Comparison of ENCODE assay signal across 1 cellular context in the genomic region with DNA sequence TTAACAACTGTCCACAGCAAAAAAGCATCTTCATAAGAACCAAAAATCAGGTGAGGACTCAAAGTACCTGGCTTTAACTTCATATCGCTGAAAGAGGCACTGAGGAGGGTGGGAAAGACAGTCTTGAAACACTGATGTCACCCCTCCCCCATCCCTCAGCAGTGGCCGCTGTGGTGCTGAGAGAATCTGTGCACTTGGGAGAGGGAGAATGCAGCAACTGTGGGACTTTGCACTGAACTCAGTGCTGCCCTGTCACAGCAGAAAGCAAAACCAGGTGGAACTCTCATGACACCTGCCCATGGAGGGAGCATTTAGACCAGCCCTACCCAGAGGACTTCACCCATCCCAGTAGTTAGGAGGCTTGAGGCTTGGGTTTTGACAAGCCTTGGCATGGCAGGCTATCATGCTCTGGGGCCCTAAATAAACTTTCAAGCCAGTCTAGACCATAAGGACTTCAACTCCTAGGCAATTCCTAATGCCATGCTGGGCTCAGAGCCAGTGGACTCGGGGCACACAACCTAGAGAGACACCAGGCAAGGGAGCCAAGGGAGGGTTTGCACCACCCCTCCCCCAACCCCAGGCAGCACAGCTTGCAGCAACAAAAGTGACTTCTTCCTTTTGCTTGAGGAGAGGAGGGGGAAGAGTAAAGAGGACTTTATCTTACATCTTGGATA.
A peak's percentile ranks its signal among the peaks of the same experiment; 100 is the strongest.
TF ChIP-seq lines count a peak whose summit lies in the region.

No MANE protein-coding gene starts in this region.

TF ChIP-seq in HepG2, 621 proteins besides CTCF, POLR2A, EP300 and RAD21 (continued from another document and continues in another):
- TF ChIP-seq ZNF646 (CRISPR knock-in tag; IDR thresholded peaks at IDR 0.05) (no peak), ZNF143 (CRISPR knock-in tag; IDR thresholded peaks at IDR 0.05) (no peak), ZNF761 (CRISPR knock-in tag; conservative IDR thresholded peaks at IDR 0.05) (no peak), PHF20 (CRISPR knock-in tag; IDR thresholded peaks at IDR 0.05) (no peak), PRMT3 (CRISPR knock-in tag; IDR thresholded peaks at IDR 0.05; ENCODE audit: borderline replicate concordance, low read depth) (no peak), MYC (CRISPR knock-in tag; IDR thresholded peaks at IDR 0.05; ENCODE audit: borderline replicate concordance) (no peak), FLYWCH1 (CRISPR knock-in tag; IDR thresholded peaks at IDR 0.05) (no peak), HES4 (CRISPR knock-in tag; IDR thresholded peaks at IDR 0.05; ENCODE audit: borderline replicate concordance) (no peak), ZNF18 (CRISPR knock-in tag; IDR thresholded peaks at IDR 0.05; ENCODE audit: insufficient replicate concordance) (no peak), TRIM24 (CRISPR knock-in tag; IDR thresholded peaks at IDR 0.05) (no peak), ZNF431 (CRISPR knock-in tag; IDR thresholded peaks at IDR 0.05; ENCODE audit: borderline replicate concordance, low read depth) (no peak), ZFP62 (CRISPR knock-in tag; IDR thresholded peaks at IDR 0.05) (no peak), ETS1 (CRISPR knock-in tag; IDR thresholded peaks at IDR 0.05) (no peak), SMARCE1 (IDR thresholded peaks at IDR 0.05; ENCODE audit: borderline replicate concordance) (no peak), ELF4 (CRISPR knock-in tag; IDR thresholded peaks at IDR 0.05; ENCODE audit: borderline replicate concordance) (no peak), BORCS8-MEF2B (CRISPR knock-in tag; IDR thresholded peaks at IDR 0.05) (no peak), ZNF354B (CRISPR knock-in tag; IDR thresholded peaks at IDR 0.05) (no peak), SMARCC2 (IDR thresholded peaks at IDR 0.05) (no peak), DNMT3B (CRISPR knock-in tag; conservative IDR thresholded peaks at IDR 0.05) (no peak), ARNT2 (CRISPR knock-in tag; IDR thresholded peaks at IDR 0.05; ENCODE audit: low read depth) (no peak), TBP (CRISPR knock-in tag; IDR thresholded peaks at IDR 0.05) (no peak), HCFC1 (IDR thresholded peaks at IDR 0.05; ENCODE audit: low read depth, low read length) (no peak), NFKB2 (CRISPR knock-in tag; IDR thresholded peaks at IDR 0.05; ENCODE audit: borderline replicate concordance) (no peak), NONO (IDR thresholded peaks at IDR 0.05) (no peak), NONO (CRISPR knock-in tag; conservative IDR thresholded peaks at IDR 0.05) (no peak), ZNF558 (CRISPR knock-in tag; IDR thresholded peaks at IDR 0.05; ENCODE audit: borderline replicate concordance) (no peak), UBTF (CRISPR knock-in tag; IDR thresholded peaks at IDR 0.05) (0 out of 2 replicates have a peak, but pooled peaks have one; percentile 24), HOXA9 (CRISPR knock-in tag; IDR thresholded peaks at IDR 0.05; ENCODE audit: borderline replicate concordance) (no peak), KAT2B (IDR thresholded peaks at IDR 0.05; ENCODE audit: borderline replicate concordance, low read depth, low read length) (no peak), ZNF484 (CRISPR knock-in tag; IDR thresholded peaks at IDR 0.05; ENCODE audit: borderline replicate concordance, low read depth) (no peak), SMAD1 (CRISPR knock-in tag; IDR thresholded peaks at IDR 0.05; ENCODE audit: borderline replicate concordance, low read depth) (no peak), KDM3A (CRISPR knock-in tag; IDR thresholded peaks at IDR 0.05; ENCODE audit: low read depth) (peak; percentile 73; the same call in 1 of the 2 replicates)
- TF ChIP-seq, protein P1, sequence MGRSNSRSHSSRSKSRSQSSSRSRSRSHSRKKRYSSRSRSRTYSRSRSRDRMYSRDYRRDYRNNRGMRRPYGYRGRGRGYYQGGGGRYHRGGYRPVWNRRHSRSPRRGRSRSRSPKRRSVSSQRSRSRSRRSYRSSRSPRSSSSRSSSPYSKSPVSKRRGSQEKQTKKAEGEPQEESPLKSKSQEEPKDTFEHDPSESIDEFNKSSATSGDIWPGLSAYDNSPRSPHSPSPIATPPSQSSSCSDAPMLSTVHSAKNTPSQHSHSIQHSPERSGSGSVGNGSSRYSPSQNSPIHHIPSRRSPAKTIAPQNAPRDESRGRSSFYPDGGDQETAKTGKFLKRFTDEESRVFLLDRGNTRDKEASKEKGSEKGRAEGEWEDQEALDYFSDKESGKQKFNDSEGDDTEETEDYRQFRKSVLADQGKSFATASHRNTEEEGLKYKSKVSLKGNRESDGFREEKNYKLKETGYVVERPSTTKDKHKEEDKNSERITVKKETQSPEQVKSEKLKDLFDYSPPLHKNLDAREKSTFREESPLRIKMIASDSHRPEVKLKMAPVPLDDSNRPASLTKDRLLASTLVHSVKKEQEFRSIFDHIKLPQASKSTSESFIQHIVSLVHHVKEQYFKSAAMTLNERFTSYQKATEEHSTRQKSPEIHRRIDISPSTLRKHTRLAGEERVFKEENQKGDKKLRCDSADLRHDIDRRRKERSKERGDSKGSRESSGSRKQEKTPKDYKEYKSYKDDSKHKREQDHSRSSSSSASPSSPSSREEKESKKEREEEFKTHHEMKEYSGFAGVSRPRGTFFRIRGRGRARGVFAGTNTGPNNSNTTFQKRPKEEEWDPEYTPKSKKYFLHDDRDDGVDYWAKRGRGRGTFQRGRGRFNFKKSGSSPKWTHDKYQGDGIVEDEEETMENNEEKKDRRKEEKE (IDR thresholded peaks at IDR 0.05) = no peak
- TF ChIP-seq, protein P2, sequence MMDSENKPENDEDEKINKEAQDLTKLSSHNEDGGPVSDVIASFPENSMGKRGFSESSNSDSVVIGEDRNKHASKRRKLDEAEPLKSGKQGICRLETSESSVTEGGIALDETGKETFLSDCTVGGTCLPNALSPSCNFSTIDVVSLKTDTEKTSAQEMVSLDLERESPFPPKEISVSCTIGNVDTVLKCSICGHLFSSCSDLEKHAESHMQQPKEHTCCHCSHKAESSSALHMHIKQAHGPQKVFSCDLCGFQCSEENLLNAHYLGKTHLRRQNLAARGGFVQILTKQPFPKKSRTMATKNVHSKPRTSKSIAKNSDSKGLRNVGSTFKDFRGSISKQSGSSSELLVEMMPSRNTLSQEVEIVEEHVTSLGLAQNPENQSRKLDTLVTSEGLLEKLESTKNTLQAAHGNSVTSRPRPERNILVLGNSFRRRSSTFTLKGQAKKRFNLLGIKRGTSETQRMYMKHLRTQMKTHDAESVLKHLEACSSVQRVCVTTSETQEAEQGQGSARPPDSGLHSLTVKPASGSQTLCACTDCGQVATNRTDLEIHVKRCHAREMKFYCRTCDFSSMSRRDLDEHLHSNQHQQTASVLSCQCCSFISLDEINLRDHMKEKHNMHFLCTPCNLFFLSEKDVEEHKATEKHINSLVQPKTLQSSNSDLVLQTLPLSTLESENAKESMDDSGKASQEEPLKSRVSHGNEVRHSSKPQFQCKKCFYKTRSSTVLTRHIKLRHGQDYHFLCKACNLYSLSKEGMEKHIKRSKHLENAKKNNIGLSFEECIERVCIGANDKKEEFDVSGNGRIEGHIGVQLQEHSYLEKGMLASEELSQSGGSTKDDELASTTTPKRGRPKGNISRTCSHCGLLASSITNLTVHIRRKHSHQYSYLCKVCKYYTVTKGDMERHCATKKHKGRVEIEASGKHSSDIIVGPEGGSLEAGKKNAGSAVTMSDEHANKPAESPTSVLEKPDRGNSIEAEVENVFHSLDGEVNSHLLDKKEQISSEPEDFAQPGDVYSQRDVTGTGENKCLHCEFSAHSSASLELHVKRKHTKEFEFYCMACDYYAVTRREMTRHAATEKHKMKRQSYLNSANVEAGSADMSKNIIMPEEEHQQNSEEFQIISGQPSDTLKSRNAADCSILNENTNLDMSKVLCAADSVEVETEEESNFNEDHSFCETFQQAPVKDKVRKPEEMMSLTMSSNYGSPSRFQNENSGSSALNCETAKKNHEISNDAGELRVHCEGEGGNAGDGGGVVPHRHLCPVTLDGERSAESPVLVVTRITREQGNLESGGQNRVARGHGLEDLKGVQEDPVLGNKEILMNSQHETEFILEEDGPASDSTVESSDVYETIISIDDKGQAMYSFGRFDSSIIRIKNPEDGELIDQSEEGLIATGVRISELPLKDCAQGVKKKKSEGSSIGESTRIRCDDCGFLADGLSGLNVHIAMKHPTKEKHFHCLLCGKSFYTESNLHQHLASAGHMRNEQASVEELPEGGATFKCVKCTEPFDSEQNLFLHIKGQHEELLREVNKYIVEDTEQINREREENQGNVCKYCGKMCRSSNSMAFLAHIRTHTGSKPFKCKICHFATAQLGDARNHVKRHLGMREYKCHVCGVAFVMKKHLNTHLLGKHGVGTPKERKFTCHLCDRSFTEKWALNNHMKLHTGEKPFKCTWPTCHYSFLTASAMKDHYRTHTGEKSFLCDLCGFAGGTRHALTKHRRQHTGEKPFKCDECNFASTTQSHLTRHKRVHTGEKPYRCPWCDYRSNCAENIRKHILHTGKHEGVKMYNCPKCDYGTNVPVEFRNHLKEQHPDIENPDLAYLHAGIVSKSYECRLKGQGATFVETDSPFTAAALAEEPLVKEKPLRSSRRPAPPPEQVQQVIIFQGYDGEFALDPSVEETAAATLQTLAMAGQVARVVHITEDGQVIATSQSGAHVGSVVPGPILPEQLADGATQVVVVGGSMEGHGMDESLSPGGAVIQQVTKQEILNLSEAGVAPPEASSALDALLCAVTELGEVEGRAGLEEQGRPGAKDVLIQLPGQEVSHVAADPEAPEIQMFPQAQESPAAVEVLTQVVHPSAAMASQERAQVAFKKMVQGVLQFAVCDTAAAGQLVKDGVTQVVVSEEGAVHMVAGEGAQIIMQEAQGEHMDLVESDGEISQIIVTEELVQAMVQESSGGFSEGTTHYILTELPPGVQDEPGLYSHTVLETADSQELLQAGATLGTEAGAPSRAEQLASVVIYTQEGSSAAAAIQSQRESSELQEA (CRISPR knock-in tag; IDR thresholded peaks at IDR 0.05; ENCODE audit: not compliant biosample characterization) = no peak
